ENCODE assay signal across 12 cellular contexts in genomic region chr10:85786401-85786899, GRCh38.
DNase-seq lines count a peak whose midpoint lies in the region; ATAC-seq and TF ChIP-seq lines count a peak whose summit lies in the region.
"Had no signal": no experiment of that assay in that cellular context is flagged by ENCODE, and none has a peak within 500 bp of the region (broad histone marks: within the 10 kb centered on the region; RNA-seq: fewer than 3 reads in every experiment).

No MANE protein-coding gene starts in this region.

- H3K9me3 ChIP-seq in upper lobe of right lung: no peaks in the 10 kb centered on the region

- H3K27me3 Mint-ChIP-seq in glutamatergic neuron (ENCODE audit: unreplicated experiment): peaks cover 4% of the 10 kb centered on the region
- H3K27me3 Mint-ChIP-seq: CD4-positive, CD25-positive, alpha-beta regulatory T cell had no signal

- intact Hi-C loops in upper lobe of right lung (cut with DNase I): no loop called here

- H3K27ac Mint-ChIP-seq in glutamatergic neuron (ENCODE audit: unreplicated experiment): no peak overlapping the region
- H3K27ac Mint-ChIP-seq: CD4-positive, CD25-positive, alpha-beta regulatory T cell had no signal

- peak; percentile 6 for DNase-seq in stimulated activated CD4-positive, alpha-beta T cell treated with anti-CD3 and anti-CD28 coated beads, Interleukin-1b, Interleukin-23, amount 100 ng/mL, for 48 hours
- no peak for DNase-seq in stimulated activated CD4-positive, alpha-beta T cell treated with anti-CD3 and anti-CD28 coated beads, Interleukin-2, amount 100 ng/mL, for 48 hours
- DNase-seq in NCI-H748 (lab: John Stamatoyannopoulos, UW; ENCODE audit: unreplicated experiment) (peak; percentile 70), glutamatergic neuron (peak; percentile 63), upper lobe of right lung (no peak), T-helper 1 cell (no peak), AG08395 (ENCODE audit: low spot score) (no peak), AG20443 (ENCODE audit: low spot score) (no peak)
- DNase-seq: activated CD4-positive, alpha-beta T cell treated with anti-CD3 and anti-CD28 coated beads for 1 hour; CD4-positive, CD25-positive, alpha-beta regulatory T cell; left colon; retina had no signal

- peaks cover 3% of the 10 kb centered on the region for H3K9me3 Mint-ChIP-seq in glutamatergic neuron (ENCODE audit: unreplicated experiment)
- H3K9me3 Mint-ChIP-seq: CD4-positive, CD25-positive, alpha-beta regulatory T cell had no signal

- no peak overlapping the region for H3K4me3 ChIP-seq in upper lobe of right lung

- H3K4me1 ChIP-seq in upper lobe of right lung: no peaks in the 10 kb centered on the region

- TF ChIP-seq CTCF in glutamatergic neuron (IDR thresholded peaks at IDR 0.05; ENCODE audit: partially characterized antibody, unreplicated experiment) (no peak), upper lobe of right lung (IDR thresholded peaks at IDR 0.05) (peak; percentile 8)

- H3K27ac ChIP-seq in upper lobe of right lung: no peak overlapping the region

- H3K36me3 Mint-ChIP-seq in glutamatergic neuron (ENCODE audit: unreplicated experiment): no peaks in the 10 kb centered on the region
- H3K36me3 Mint-ChIP-seq: CD4-positive, CD25-positive, alpha-beta regulatory T cell had no signal

- no peak for ATAC-seq in upper lobe of right lung
- ATAC-seq: left colon had no signal

- H3K36me3 ChIP-seq in upper lobe of right lung: no peaks in the 10 kb centered on the region

- no peak overlapping the region for H3K4me3 Mint-ChIP-seq in glutamatergic neuron (ENCODE audit: unreplicated experiment)
- H3K4me3 Mint-ChIP-seq: CD4-positive, CD25-positive, alpha-beta regulatory T cell had no signal

- H3K4me1 Mint-ChIP-seq in glutamatergic neuron (ENCODE audit: low read depth, unreplicated experiment): peaks cover 18% of the 10 kb centered on the region
- H3K4me1 Mint-ChIP-seq: CD4-positive, CD25-positive, alpha-beta regulatory T cell had no signal

- H3K27me3 ChIP-seq in upper lobe of right lung: no peaks in the 10 kb centered on the region

Comparison
In these comparisons a context has a peak if more than half of its experiments do, and no peak if none do; other contexts are left out.
1. DNase-seq: peak in stimulated activated CD4-positive, alpha-beta T cell treated with anti-CD3 and anti-CD28 coated beads, Interleukin-1b, Interleukin-23, amount 100 ng/mL, for 48 hours (single experiment), NCI-H748 (single experiment) and glutamatergic neuron (single experiment); none in stimulated activated CD4-positive, alpha-beta T cell treated with anti-CD3 and anti-CD28 coated beads, Interleukin-2, amount 100 ng/mL, for 48 hours (0 of 2), upper lobe of right lung (single experiment), T-helper 1 cell (0 of 5), AG08395 (single experiment) and AG20443 (single experiment).